21 cellular contexts compared by ENCODE assay signal in genomic region chr1:30508175-30508448, GRCh38.
"Had no signal": no experiment of that assay in that cellular context is flagged by ENCODE, and none has a peak within 500 bp of the region (broad histone marks: within the 10 kb centered on the region; RNA-seq: fewer than 3 reads in every experiment).

No MANE protein-coding gene starts in this region.

- H3K4me3 Mint-ChIP-seq: dendritic cell treated with granulocyte-macrophage colony-stimulating factor and Interleukin-4, amounts not matched to agents 40 ng/mL and 50 ng/mL, for 4 days; effector memory CD8-positive, alpha-beta T cell; endodermal cell; memory B cell; naive thymus-derived CD4-positive, alpha-beta T cell had no signal

- H3K27ac Mint-ChIP-seq: dendritic cell treated with granulocyte-macrophage colony-stimulating factor and Interleukin-4, amounts not matched to agents 40 ng/mL and 50 ng/mL, for 4 days; effector memory CD8-positive, alpha-beta T cell; endodermal cell; memory B cell; naive thymus-derived CD4-positive, alpha-beta T cell had no signal

- DNase-seq: cortex of kidney; effector CD8-positive, alpha-beta T cell; effector memory CD8-positive, alpha-beta T cell; erythroblast; esophagus squamous epithelium; foreskin fibroblast; foreskin melanocyte; gastrocnemius medialis; glutamatergic neuron; heart right ventricle; hippocampal formation; left cardiac atrium; left ventricle myocardium inferior; mammary epithelial cell; mesendoderm; midbrain had no signal

- H3K36me3 Mint-ChIP-seq: memory B cell had no signal

- H3K9me3 Mint-ChIP-seq: dendritic cell treated with granulocyte-macrophage colony-stimulating factor and Interleukin-4, amounts not matched to agents 40 ng/mL and 50 ng/mL, for 4 days had no signal

- ATAC-seq: effector memory CD8-positive, alpha-beta T cell; esophagus mucosa; gastrocnemius medialis; heart right ventricle; left cardiac atrium; naive thymus-derived CD4-positive, alpha-beta T cell had no signal

- H3K4me1 Mint-ChIP-seq: memory B cell; naive thymus-derived CD4-positive, alpha-beta T cell had no signal
